In the genomic region with DNA sequence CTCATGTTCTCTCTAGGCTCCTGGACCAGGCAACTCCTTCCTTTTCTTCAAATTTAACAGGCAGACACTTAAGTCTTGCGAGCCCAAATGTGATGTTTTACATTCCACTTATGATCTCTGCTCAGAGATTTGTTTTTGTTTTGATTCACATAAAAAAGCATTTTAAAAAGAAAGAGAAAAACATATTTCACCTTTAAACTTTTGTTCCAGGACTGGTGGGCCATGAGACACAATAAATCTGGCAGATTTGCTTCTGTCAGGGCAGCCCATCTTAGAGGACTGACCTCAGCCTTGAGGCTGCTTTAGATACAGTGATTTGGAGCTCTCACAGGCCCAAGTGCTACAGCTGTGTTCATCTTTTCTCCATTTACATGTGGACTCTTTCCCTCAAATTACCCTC, we compare ENCODE assay signal across 19 cellular contexts. TPM values are rescaled to one million over a fixed set of nuclear protein-coding genes. Genes with fewer than 3 reads are reported as not detected.
DNase-seq lines count a peak whose midpoint lies in the region; ATAC-seq and TF ChIP-seq lines count a peak whose summit lies in the region.
"Had no signal": no experiment of that assay in that cellular context is flagged by ENCODE, and none has a peak within 500 bp of the region (broad histone marks: within the 10 kb centered on the region; RNA-seq: fewer than 3 reads in every experiment).

No MANE protein-coding gene starts in this region.

- H3K36me3 Mint-ChIP-seq in endodermal cell (ENCODE audit: low read depth): no peaks in the 10 kb centered on the region
- H3K36me3 Mint-ChIP-seq: natural killer cell had no signal

- H3K9ac ChIP-seq in skeletal muscle satellite cell (ENCODE audit: low read depth, low read length) (peak overlapping the region; percentile 17), endodermal cell (ENCODE audit: extremely low read depth, low read length, poor library complexity, severe bottlenecking) (no peak overlapping the region)

- 74 to 85% methylated on average over 1 of the region's 1 CpG for WGBS in heart right ventricle, 2 donors
- WGBS in aorta, 2 donors: 0 to 11% methylated on average over 1 of the region's 1 CpG
- 91% methylated on average over 1 of the region's 1 CpG; no CpG with 5 or more reads in 1 of the 2 experiments for WGBS in endodermal cell (ENCODE audit: insufficient coverage in 1 of 2, insufficient read length in 1 of 2), 2 experiments

- peaks cover 36% of the 10 kb centered on the region for H3K4me1 Mint-ChIP-seq in endodermal cell

- ATAC-seq in heart right ventricle (no peak), aorta (ENCODE audit: low FRiP score) (no peak), GM18858 (IDR thresholded peaks at IDR 0.05; ENCODE audit: unreplicated experiment) (no peak)
- ATAC-seq: A549, natural killer cell had no signal

- H3K4me1 ChIP-seq in left ventricle myocardium inferior (peaks cover 89% of the 10 kb centered on the region), heart right ventricle (peaks cover 5 to 97% (median 85%) of the 10 kb centered on the region in 9 donors), skeletal muscle satellite cell (ENCODE audit: control insufficient read depth, insufficient read depth, low read length) (peaks cover 55% of the 10 kb centered on the region), aorta (ENCODE audit: control insufficient read depth in 1 of 2, insufficient read depth in 2 of 2, low read length in 2 of 2) (peaks cover 5 to 15% of the 10 kb centered on the region in 2 donors), endodermal cell (ENCODE audit: control insufficient read depth, insufficient read depth, low read length) (peaks cover 7% of the 10 kb centered on the region)

- H3K27ac ChIP-seq in left ventricle myocardium inferior (replicated peaks) (peak overlapping the region; percentile 42), heart right ventricle (peak overlapping the region in 5 of 10 donors; percentile 3 to 55 (median 40)), aorta (ENCODE audit: low read depth in 1 of 2, low read length in 2 of 2) (peak overlapping the region; percentile 86 to 99), endodermal cell (ENCODE audit: low read depth, low read length) (no peak overlapping the region)
- H3K27ac ChIP-seq: A549, C4-2B, SJCRH30 had no signal

- H3K9me3 Mint-ChIP-seq in endodermal cell: no peaks in the 10 kb centered on the region
- H3K9me3 Mint-ChIP-seq: natural killer cell had no signal

- H3K27me3 ChIP-seq in left ventricle myocardium inferior (ENCODE audit: low read depth): no peaks in the 10 kb centered on the region
- no peaks in the 10 kb centered on the region for H3K27me3 ChIP-seq in heart right ventricle
- H3K27me3 ChIP-seq in skeletal muscle satellite cell (ENCODE audit: control insufficient read depth, insufficient read depth, low read length): no peaks in the 10 kb centered on the region
- H3K27me3 ChIP-seq in aorta (ENCODE audit: control insufficient read depth in 1 of 2, insufficient read depth in 2 of 2, low read length in 1 of 2): no peaks in the 10 kb centered on the region
- H3K27me3 ChIP-seq in endodermal cell (ENCODE audit: control insufficient read depth, insufficient read depth, low read length, poor library complexity, severe bottlenecking): no peaks in the 10 kb centered on the region
- H3K27me3 ChIP-seq: adrenal gland, SJCRH30 had no signal

- H3K4me3 Mint-ChIP-seq in endodermal cell: no peak overlapping the region
- H3K4me3 Mint-ChIP-seq: natural killer cell had no signal

- DNase-seq in left ventricle myocardium inferior (no peak), heart right ventricle (no peak), left kidney (ENCODE audit: low read depth, low spot score) (peak; percentile 49), aorta (no peak), endodermal cell (no peak), NCI-H2227 (lab: John Stamatoyannopoulos, UW; ENCODE audit: unreplicated experiment) (no peak)
- DNase-seq: cerebellar nuclear complex; foreskin melanocyte; H7; natural killer cell; NCI-H1105 treated with DMSO at 0.1 percent for 48 hours; SJCRH30; stimulated activated CD4-positive, alpha-beta T cell treated with anti-CD3 and anti-CD28 coated beads, Interleukin-4, amount 100 ng/mL, for 1 hour; T-helper 9 cell had no signal

- no peaks in the 10 kb centered on the region for H3K9me3 ChIP-seq in left ventricle myocardium inferior (replicated peaks)
- no peaks in the 10 kb centered on the region for H3K9me3 ChIP-seq in heart right ventricle
- no peaks in the 10 kb centered on the region for H3K9me3 ChIP-seq in skeletal muscle satellite cell (replicated peaks; ENCODE audit: low read length)
- no peaks in the 10 kb centered on the region for H3K9me3 ChIP-seq in aorta (ENCODE audit: control insufficient read depth, low read length)
- no peaks in the 10 kb centered on the region for H3K9me3 ChIP-seq in endodermal cell (ENCODE audit: control insufficient read depth, low read length)
- H3K9me3 ChIP-seq: A549, adrenal gland, SJCRH30 had no signal

- H3K4me2 ChIP-seq in skeletal muscle satellite cell (ENCODE audit: low read length): no peak overlapping the region
- H3K4me2 ChIP-seq: A549 had no signal

- TF ChIP-seq CTCF in left ventricle myocardium inferior (IDR thresholded peaks at IDR 0.05; ENCODE audit: borderline replicate concordance) (no peak), heart right ventricle (IDR thresholded peaks at IDR 0.05) (no peak), endodermal cell (conservative IDR thresholded peaks at IDR 0.05) (no peak)

- H3K4me3 ChIP-seq in left ventricle myocardium inferior: peak overlapping the region; percentile 43
- peak overlapping the region in 1 of 10 donors; percentile 30 for H3K4me3 ChIP-seq in heart right ventricle
- no peak overlapping the region for H3K4me3 ChIP-seq in skeletal muscle satellite cell (ENCODE audit: low read length)
- peak overlapping the region; percentile 98 to 100 for H3K4me3 ChIP-seq in aorta (ENCODE audit: low read length in 2 of 2)
- H3K4me3 ChIP-seq in endodermal cell (ENCODE audit: low read length): no peak overlapping the region
- H3K4me3 ChIP-seq: A549, adrenal gland, SJCRH30 had no signal

- peaks cover 4% of the 10 kb centered on the region for H3K36me3 ChIP-seq in left ventricle myocardium inferior
- H3K36me3 ChIP-seq in heart right ventricle: peaks cover 0 to 52% (median 0%) of the 10 kb centered on the region in 9 donors
- peaks cover 8% of the 10 kb centered on the region for H3K36me3 ChIP-seq in skeletal muscle satellite cell (ENCODE audit: insufficient read depth, low read length)
- H3K36me3 ChIP-seq in aorta (ENCODE audit: control insufficient read depth in 1 of 2, insufficient read depth in 2 of 2, low read length in 1 of 2): peaks cover 0 to 2% of the 10 kb centered on the region in 2 donors
- H3K36me3 ChIP-seq in endodermal cell (ENCODE audit: control insufficient read depth, insufficient read depth, low read length): no peaks in the 10 kb centered on the region
- H3K36me3 ChIP-seq: adrenal gland had no signal

- peaks cover 48% of the 10 kb centered on the region for H3K27me3 Mint-ChIP-seq in endodermal cell (ENCODE audit: insufficient read depth)

- intact Hi-C loops in left ventricle myocardium inferior (cut with micrococcal nuclease): loop anchor here (10.0 kb wide), 1 partner anchor 55 kb away; no protein-coding TSS in a partner anchor
- intact Hi-C loops in heart right ventricle (cut with DNase I): loop anchor here in 6 of 10 donors (5.0 to 10.0 kb wide), 5 partner anchors 55 to 295 kb away; no protein-coding TSS in a partner anchor
- intact Hi-C loops in aorta (cut with DNase I): loop anchor here (5.0 to 10.0 kb wide), 4 partner anchors 68 to 285 kb away; no protein-coding TSS in a partner anchor

- no peak overlapping the region for H3K27ac Mint-ChIP-seq in endodermal cell
- H3K27ac Mint-ChIP-seq: natural killer cell had no signal

RNA-seq across cellular contexts. Expression of a gene that starts 52.0 kb away (rescaled TPM):
- 34.8 TPM for total RNA-seq in left ventricle myocardium inferior
- total RNA-seq in heart right ventricle: 10 to 100 TPM; 24.6 to 45.4 (median 34.2) TPM
- polyA plus RNA-seq in heart right ventricle: 10 to 100 TPM; 33.7 to 43.1 TPM
- 22.1 and 23.8 TPM in 2 replicates for total RNA-seq in skeletal muscle satellite cell (2012; rRNA removed)
- total RNA-seq in aorta: 10 to 100 TPM; 21.3 to 31.0 TPM
- polyA plus RNA-seq in aorta: 10 to 100 TPM; 35.6 to 36.3 TPM
- total RNA-seq in endodermal cell: 10 to 100 TPM; 48.5 to 50.8 TPM
- 48.6 TPM for polyA plus RNA-seq in endodermal cell (2013, experiment 1 of 2)
- polyA plus RNA-seq in endodermal cell (2013, experiment 2 of 2): 40.0 TPM

Comparison
In these comparisons a context has a peak if more than half of its experiments do, and no peak if none do; other contexts are left out.
1. H3K4me3 ChIP-seq: peak in left ventricle myocardium inferior (single experiment) and aorta (2 of 2); none in skeletal muscle satellite cell (single experiment) and endodermal cell (single experiment).